ENCODE assay signal across 9 cellular contexts in genomic region chrX:13699183-13699826, GRCh38. TPM values are rescaled to one million over a fixed set of nuclear protein-coding genes. Genes with fewer than 3 reads are reported as not detected.
DNase-seq lines count a peak whose midpoint lies in the region; ATAC-seq, FAIRE-seq and TF ChIP-seq lines count a peak whose summit lies in the region.
"Had no signal": no experiment of that assay in that cellular context is flagged by ENCODE, and none has a peak within 500 bp of the region (broad histone marks: within the 10 kb centered on the region; RNA-seq: fewer than 3 reads in every experiment).

No MANE protein-coding gene starts in this region.

- H3K4me1 ChIP-seq in prostate gland (replicated peaks) = no peaks in the 10 kb centered on the region

- intact Hi-C loops in prostate gland (cut with DNase I) = no loop called here

- H3K27ac ChIP-seq in prostate gland = no peak overlapping the region

- H3K9me3 ChIP-seq in prostate gland = no peaks in the 10 kb centered on the region

- 85% methylated on average over 7 of the region's 7 CpGs for whole genome bisulfite sequencing in prostate gland

- peak; percentile 61 for ATAC-seq in GM18909 (IDR thresholded peaks at IDR 0.05; ENCODE audit: poor library complexity, unreplicated experiment)
- ATAC-seq in HG03521 (IDR thresholded peaks at IDR 0.05; ENCODE audit: unreplicated experiment) = peak; percentile 61
- no peak for ATAC-seq in GM21381 (IDR thresholded peaks at IDR 0.05; ENCODE audit: unreplicated experiment)

- DNase-seq in AG20443 (ENCODE audit: low spot score) (peak; percentile 66), erythroblast (lab: John Stamatoyannopoulos, UW) (peak; percentile 69 to 75), prostate gland (ENCODE audit: low spot score) (no peak), NCI-H1105 treated with DMSO at 0.1 percent for 48 hours (lab: John Stamatoyannopoulos, UW) (no peak), RCC 7860 (ENCODE audit: low spot score) (no peak)
- DNase-seq: DMS53 had no signal

- no peaks in the 10 kb centered on the region for H3K27me3 ChIP-seq in prostate gland (replicated peaks; ENCODE audit: insufficient read depth)

- no peak for TF ChIP-seq CTCF in prostate gland (IDR thresholded peaks at IDR 0.05)

- TF ChIP-seq POLR2A in erythroblast (IDR thresholded peaks at IDR 0.05; ENCODE audit: low read length) (no peak), prostate gland (IDR thresholded peaks at IDR 0.05) (no peak)

- H3K4me3 ChIP-seq in prostate gland = no peak overlapping the region

- no peaks in the 10 kb centered on the region for H3K36me3 ChIP-seq in prostate gland

- no peak for FAIRE-seq in RCC 7860 (lab: Jason Lieb, UNC)

RNA-seq across cellular contexts. Expression of gene RAB9A, which starts 10.4 kb away (rescaled TPM):
- total RNA-seq in prostate gland = 10 to 100 TPM; 27.3 to 37.7 TPM

RNA-seq across cellular contexts. Expression of gene TRAPPC2, which starts 35.1 kb away (rescaled TPM):
- total RNA-seq in prostate gland = 10 to 100 TPM; 15.6 to 20.2 TPM

RNA-seq across cellular contexts. Expression of gene OFD1, which starts 35.2 kb away (rescaled TPM):
- total RNA-seq in prostate gland = 10 to 100 TPM; 23.6 to 36.2 TPM

RNA-seq across cellular contexts. Expression of gene TCEANC, which starts 46.4 kb away (rescaled TPM):
- total RNA-seq in prostate gland = 1 to 10 TPM; 3.1 to 4.9 TPM

Comparison
In these comparisons a context has a peak if more than half of its experiments do, and no peak if none do; other contexts are left out.
1. DNase-seq: peak in AG20443 (single experiment) and erythroblast (2 of 2); none in prostate gland (single experiment), NCI-H1105 treated with DMSO at 0.1 percent for 48 hours (single experiment) and RCC 7860 (single experiment).